In genomic region chr17:82030470-82031302, GRCh38 we compare ENCODE assay signal across 8 cellular contexts. TPM values are rescaled to one million over a fixed set of nuclear protein-coding genes. Genes with fewer than 3 reads are reported as not detected.
DNase-seq lines count a peak whose midpoint lies in the region; ATAC-seq and TF ChIP-seq lines count a peak whose summit lies in the region.

No MANE protein-coding gene starts in this region.

- no peak overlapping the region for H2BK15ac ChIP-seq in mesenchymal stem cell (ENCODE audit: low read depth, poor library complexity, severe bottlenecking)

- peak overlapping the region; percentile 88 for H2AFZ ChIP-seq in mesenchymal stem cell (ENCODE audit: low read depth, low read length)

- CTCF ChIA-PET in Calu3 (lab: Charles Lee) = no interaction called here

- peak overlapping the region; percentile 36 for H3K9ac ChIP-seq in mesenchymal stem cell (ENCODE audit: low read length)

- no peaks in the 10 kb centered on the region for H3K9me3 ChIP-seq in effector memory CD4-positive, alpha-beta T cell (ENCODE audit: control insufficient read depth, low read length)
- no peaks in the 10 kb centered on the region for H3K9me3 ChIP-seq in mesenchymal stem cell (ENCODE audit: control insufficient read depth, low read length)

- DNase-seq in Calu3 = no peak
- DNase-seq in NCI-H748 treated with DMSO at 0.1 percent for 48 hours (lab: John Stamatoyannopoulos, UW) = peak; percentile 35
- peak; percentile 91 for DNase-seq in activated CD8-positive, alpha-beta memory T cell treated with anti-CD3 and anti-CD28 coated beads for 24 hours
- peak; percentile 67 to 73 (median 68) for DNase-seq in effector memory CD4-positive, alpha-beta T cell
- peak; percentile 85 for DNase-seq in mesenchymal stem cell
- peak; percentile 63 to 69 (median 67) for DNase-seq in stimulated activated CD4-positive, alpha-beta T cell treated with anti-CD3 and anti-CD28 coated beads, TNF-alpha, amount 100 ng/mL, for 4 hours (ENCODE audit: low read depth in 3 of 3)

- H2AK5ac ChIP-seq in mesenchymal stem cell (ENCODE audit: low read length, severe bottlenecking) = no peak overlapping the region

- TF ChIP-seq CTCF in Calu3 (IDR thresholded peaks at IDR 0.05; ENCODE audit: unreplicated experiment) = peak; percentile 16

- intact Hi-C loops in Calu3 (cut with micrococcal nuclease; ENCODE audit: unreplicated experiment) = no loop called here

- H3K23ac ChIP-seq in mesenchymal stem cell (ENCODE audit: low read length in 2 of 2) = no peak overlapping the region

- H3K27me3 ChIP-seq in effector memory CD4-positive, alpha-beta T cell (replicated peaks; ENCODE audit: control insufficient read depth, insufficient read depth, low read length, poor library complexity, severe bottlenecking) = no peaks in the 10 kb centered on the region
- H3K27me3 ChIP-seq in mesenchymal stem cell (ENCODE audit: control insufficient read depth in 1 of 2, insufficient read depth in 1 of 2, low read length in 2 of 2) = peaks cover 0 to 12% of the 10 kb centered on the region in 2 experiments

- no peak overlapping the region for H4K91ac ChIP-seq in mesenchymal stem cell (ENCODE audit: low read length)

- no peak overlapping the region for H3K14ac ChIP-seq in mesenchymal stem cell (ENCODE audit: low read length in 2 of 2)

- ATAC-seq in HG02759 (IDR thresholded peaks at IDR 0.05; ENCODE audit: unreplicated experiment) (peak; percentile 52), GM18517 (IDR thresholded peaks at IDR 0.05; ENCODE audit: unreplicated experiment) (no peak)

- peak overlapping the region; percentile 32 for H3K4me3 Mint-ChIP-seq in Calu3 (ENCODE audit: low read depth, unreplicated experiment)

- no peaks in the 10 kb centered on the region for H3K27me3 Mint-ChIP-seq in Calu3 (ENCODE audit: unreplicated experiment)

- H3K36me3 Mint-ChIP-seq in Calu3 (ENCODE audit: insufficient read depth, unreplicated experiment) = peaks cover 27% of the 10 kb centered on the region

- peaks cover 7% of the 10 kb centered on the region for H3K79me1 ChIP-seq in mesenchymal stem cell (replicated peaks; ENCODE audit: low read length, poor library complexity, severe bottlenecking)

- WGBS in mesenchymal stem cell = under 1% methylated on average over 88 of the region's 94 CpGs

- H3K4me2 ChIP-seq in mesenchymal stem cell (ENCODE audit: low read length, poor library complexity, severe bottlenecking) = peak overlapping the region; percentile 96

- H3K4me1 ChIP-seq in effector memory CD4-positive, alpha-beta T cell (ENCODE audit: control insufficient read depth, insufficient read depth, low read length, poor library complexity, severe bottlenecking) = peaks cover 15% of the 10 kb centered on the region
- peaks cover 17% of the 10 kb centered on the region for H3K4me1 ChIP-seq in mesenchymal stem cell (ENCODE audit: control insufficient read depth, insufficient read depth, low read depth, low read length)

- no TSS peak for BruUV-seq in Calu3 (replicated peaks; lab: Mats Ljungman, UMichigan)

- no peaks in the 10 kb centered on the region for H3K36me3 ChIP-seq in effector memory CD4-positive, alpha-beta T cell (ENCODE audit: control insufficient read depth, insufficient read depth, low read length)
- peaks cover 0 to 61% of the 10 kb centered on the region in 2 experiments for H3K36me3 ChIP-seq in mesenchymal stem cell (ENCODE audit: control insufficient read depth in 1 of 2, insufficient read depth in 2 of 2, low read depth in 1 of 2, low read length in 2 of 2)

- H3K9me3 Mint-ChIP-seq in Calu3 (ENCODE audit: low read depth, unreplicated experiment) = no peaks in the 10 kb centered on the region

- H3K4me3 ChIP-seq in effector memory CD4-positive, alpha-beta T cell (ENCODE audit: insufficient read depth, low read depth, low read length, poor library complexity, severe bottlenecking) = peak overlapping the region; percentile 57
- peak overlapping the region; percentile 60 to 79 for H3K4me3 ChIP-seq in mesenchymal stem cell (ENCODE audit: insufficient read depth in 1 of 2, low read depth in 1 of 2, low read length in 2 of 2)

- peak overlapping the region in 1 of 2 experiments; percentile 86 for H2BK12ac ChIP-seq in mesenchymal stem cell (ENCODE audit: low read length in 2 of 2)

- H3K4ac ChIP-seq in mesenchymal stem cell (ENCODE audit: low read depth in 1 of 2, low read length in 2 of 2) = peak overlapping the region in 1 of 2 experiments; percentile 9

- no peaks in the 10 kb centered on the region for H3K4me1 Mint-ChIP-seq in Calu3 (ENCODE audit: low read depth, unreplicated experiment)

- H4K8ac ChIP-seq in mesenchymal stem cell (ENCODE audit: low read length) = peak overlapping the region; percentile 64

- peak overlapping the region in 1 of 2 experiments; percentile 48 for H3K18ac ChIP-seq in mesenchymal stem cell (ENCODE audit: low read depth in 1 of 2, low read length in 2 of 2)

- peak overlapping the region; percentile 67 for H2BK120ac ChIP-seq in mesenchymal stem cell (ENCODE audit: low read depth, low read length)

- no peak overlapping the region for H3K27ac Mint-ChIP-seq in Calu3 (ENCODE audit: unreplicated experiment)

- peak overlapping the region; percentile 28 for H3K27ac ChIP-seq in effector memory CD4-positive, alpha-beta T cell (ENCODE audit: insufficient read depth, low read length, poor library complexity, severe bottlenecking)
- H3K27ac ChIP-seq in mesenchymal stem cell (ENCODE audit: low read length, poor library complexity, severe bottlenecking) = no peak overlapping the region

- no peak overlapping the region for H2BK5ac ChIP-seq in mesenchymal stem cell (ENCODE audit: low read depth, low read length, poor library complexity, severe bottlenecking)

RNA-seq across cellular contexts. Expression of gene RAC3, which starts 0.8 kb away (rescaled TPM):
- total RNA-seq in Calu3 (2022) = 8.0 and 9.3 TPM in 2 replicates
- polyA plus RNA-seq in mesenchymal stem cell (2013, experiment 1 of 2) = 33.3 TPM
- 31.4 TPM for polyA plus RNA-seq in mesenchymal stem cell (2013, experiment 2 of 2)

RNA-seq across cellular contexts. Expression of gene DCXR, which starts 6.8 kb away (rescaled TPM):
- 87.8 and 95.3 TPM in 2 replicates for total RNA-seq in Calu3 (2022)
- 39.7 TPM for polyA plus RNA-seq in mesenchymal stem cell (2013, experiment 1 of 2)
- 43.5 TPM for polyA plus RNA-seq in mesenchymal stem cell (2013, experiment 2 of 2)

RNA-seq across cellular contexts. Expression of gene LRRC45, which starts 7.6 kb away (rescaled TPM):
- 31.2 and 32.6 TPM in 2 replicates for total RNA-seq in Calu3 (2022)
- polyA plus RNA-seq in mesenchymal stem cell (2013, experiment 1 of 2) = 4.8 TPM
- polyA plus RNA-seq in mesenchymal stem cell (2013, experiment 2 of 2) = 5.2 TPM

RNA-seq across cellular contexts. Expression of gene CENPX, which starts 8.0 kb away (rescaled TPM):
- 84.4 and 86.9 TPM in 2 replicates for total RNA-seq in Calu3 (2022)
- polyA plus RNA-seq in mesenchymal stem cell (2013, experiment 1 of 2) = 26.5 TPM
- 26.0 TPM for polyA plus RNA-seq in mesenchymal stem cell (2013, experiment 2 of 2)

RNA-seq across cellular contexts. Expression of gene RFNG, which starts 20.9 kb away (rescaled TPM):
- total RNA-seq in Calu3 (2022) = 26.4 and 33.5 TPM in 2 replicates
- polyA plus RNA-seq in mesenchymal stem cell (2013, experiment 1 of 2) = 31.3 TPM
- polyA plus RNA-seq in mesenchymal stem cell (2013, experiment 2 of 2) = 31.7 TPM
